1 cellular context compared by ENCODE assay signal in genomic region chr4:44678094-44679023, GRCh38.
TF ChIP-seq lines count a peak whose summit lies in the region.

Gene GUF1, plus strand, starts transcription at chr4:44678420. Its CDS starts 203 bp downstream, at chr4:44678623.

TF ChIP-seq in K562, 482 proteins besides CTCF, POLR2A, EP300 and RAD21 (continued from another document and continues in another):
- TF ChIP-seq RREB1 (CRISPR knock-in tag; IDR thresholded peaks at IDR 0.05) (no peak), E2F3 (CRISPR knock-in tag; IDR thresholded peaks at IDR 0.05) (no peak), STAT5B (CRISPR knock-in tag; IDR thresholded peaks at IDR 0.05) (no peak), CHD2 (IDR thresholded peaks at IDR 0.05; ENCODE audit: low read depth, low read length) (no peak), ATF2 (CRISPR knock-in tag; IDR thresholded peaks at IDR 0.05) (no peak), ZFX (CRISPR knock-in tag; IDR thresholded peaks at IDR 0.05) (peak; percentile 78), EWSR1 (IDR thresholded peaks at IDR 0.05; ENCODE audit: borderline replicate concordance, low read depth, partially characterized antibody) (no peak), E2F4 (CRISPR knock-in tag; IDR thresholded peaks at IDR 0.05; ENCODE audit: low read depth) (no peak), THRB (CRISPR knock-in tag; conservative IDR thresholded peaks at IDR 0.05) (no peak), ZFP1 (CRISPR knock-in tag; IDR thresholded peaks at IDR 0.05) (no peak), GTF2E2 (tag; IDR thresholded peaks at IDR 0.05) (peak; percentile 77), MLLT1 (IDR thresholded peaks at IDR 0.05) (no peak), JUNB (CRISPR knock-in tag; conservative IDR thresholded peaks at IDR 0.05) (no peak), ARID2 (IDR thresholded peaks at IDR 0.05) (no peak), HDGF (IDR thresholded peaks at IDR 0.05) (no peak), CHD7 (IDR thresholded peaks at IDR 0.05; ENCODE audit: low read depth, low read length) (no peak), ZKSCAN1 (IDR thresholded peaks at IDR 0.05; ENCODE audit: low read depth, low read length) (no peak), NR2C1 (IDR thresholded peaks at IDR 0.05) (no peak), NR2C1 (tag; IDR thresholded peaks at IDR 0.05) (peak; percentile 53), NR1H2 (CRISPR knock-in tag; IDR thresholded peaks at IDR 0.05) (peak; percentile 35; the same call in 1 of the 2 replicates), ILF3 (IDR thresholded peaks at IDR 0.05; ENCODE audit: borderline replicate concordance) (no peak), HES1 (IDR thresholded peaks at IDR 0.05; ENCODE audit: low read depth) (no peak), MAZ (CRISPR knock-in tag; conservative IDR thresholded peaks at IDR 0.05 in 1 of 2, IDR thresholded peaks at IDR 0.05 in 1 of 2) (peak; percentile 38 to 49; a peak in 2 of 4 replicates), ARHGAP35 (IDR thresholded peaks at IDR 0.05; ENCODE audit: partially characterized antibody) (no peak), BRD4 (IDR thresholded peaks at IDR 0.05) (peak; percentile 68; the same call in 1 of the 2 replicates), NKRF (IDR thresholded peaks at IDR 0.05; ENCODE audit: borderline replicate concordance) (peak; percentile 95), NCOA2 (IDR thresholded peaks at IDR 0.05; ENCODE audit: partially characterized antibody in 2 of 2) (no peak)
